ENCODE assay signal across 8 cellular contexts in genomic region chr17:43878260-43879082, GRCh38. TPM values are rescaled to one million over a fixed set of nuclear protein-coding genes. Genes with fewer than 3 reads are reported as not detected.
A peak's percentile ranks its signal among the peaks of the same experiment; 100 is the strongest.
DNase-seq lines count a peak whose midpoint lies in the region; ATAC-seq and TF ChIP-seq lines count a peak whose summit lies in the region.

No MANE protein-coding gene starts in this region.

- TF ChIP-seq RAD21 in Ishikawa (IDR thresholded peaks at IDR 0.05; ENCODE audit: low read depth) = peak; percentile 85

- no peaks in the 10 kb centered on the region for H3K9me3 ChIP-seq in ovary
- H3K9me3 ChIP-seq in tibial nerve = no peaks in the 10 kb centered on the region

- peak overlapping the region; percentile 19 to 36 for H3K27ac ChIP-seq in ovary
- no peak overlapping the region for H3K27ac ChIP-seq in tibial nerve

- 6 to 13% (median 8%) methylated on average over 7 to 12 of the region's 12 CpGs for WGBS in ovary, 3 donors
- WGBS in tibial nerve, 2 donors = 14 to 18% methylated on average over 12 of the region's 12 CpGs

- TF ChIP-seq EP300 in Ishikawa (IDR thresholded peaks at IDR 0.05; ENCODE audit: borderline replicate concordance) = no peak
- TF ChIP-seq EP300 in ovary (IDR thresholded peaks at IDR 0.05) = no peak
- TF ChIP-seq EP300 in tibial nerve (IDR thresholded peaks at IDR 0.05) = no peak

- intact Hi-C loops in activated naive CD4-positive, alpha-beta T cell treated with anti-CD3 and anti-CD28 coated beads for 36 hours (cut with micrococcal nuclease) = loop anchor here (1.0 to 2.0 kb wide), 2 partner anchors 66 to 117 kb away; no protein-coding TSS in a partner anchor
- intact Hi-C loops in ovary (cut with DNase I) = no loop called here

- in situ Hi-C loops in SK-MEL-5 (cut with HindIII; ENCODE audit: low pct_unique_long_range_greater_than_20kb, low sequenced_read_pairs) = no loop called here

- H3K27me3 ChIP-seq in ovary (no peaks in the 10 kb centered on the region), tibial nerve (no peaks in the 10 kb centered on the region)

- no peaks in the 10 kb centered on the region for H3K9me3 Mint-ChIP-seq in activated naive CD4-positive, alpha-beta T cell treated with anti-CD3 and anti-CD28 coated beads for 36 hours

- CTCF ChIA-PET in activated naive CD4-positive, alpha-beta T cell treated with anti-CD3 and anti-CD28 coated beads for 36 hours (lab: Charles Lee) = interaction anchor here (0.7 to 4.1 kb wide), 36 partner anchors 10 to 380 kb away, joined by 3 to 31 read pairs (median 4); partner anchors contain the start of gene MPP2

- peaks cover 2% of the 10 kb centered on the region for H3K4me1 ChIP-seq in ovary (ENCODE audit: insufficient read depth)
- no peaks in the 10 kb centered on the region for H3K4me1 ChIP-seq in tibial nerve

- no peak overlapping the region for H3K4me3 ChIP-seq in ovary
- no peak overlapping the region for H3K4me3 ChIP-seq in tibial nerve

- H3K27me3 Mint-ChIP-seq in activated naive CD4-positive, alpha-beta T cell treated with anti-CD3 and anti-CD28 coated beads for 36 hours (ENCODE audit: low read depth) = no peaks in the 10 kb centered on the region

- DNase-seq in ELR (ENCODE audit: low read depth) (peak; percentile 96), SK-MEL-5 (ENCODE audit: low read depth, low spot score) (peak; percentile 72), globus pallidus (ENCODE audit: low spot score) (peak; percentile 56), ovary (peak; percentile 69 to 90 (median 78)), tibial nerve (ENCODE audit: low spot score in 2 of 2) (peak; percentile 34 to 60)
- peak; percentile 75 for DNase-seq in activated naive CD4-positive, alpha-beta T cell treated with anti-CD3 and anti-CD28 coated beads for 36 hours

- TF ChIP-seq POLR2A in ovary (IDR thresholded peaks at IDR 0.05) (no peak), tibial nerve (IDR thresholded peaks at IDR 0.05) (no peak)

- no peak overlapping the region for H3K4me3 Mint-ChIP-seq in activated naive CD4-positive, alpha-beta T cell treated with anti-CD3 and anti-CD28 coated beads for 36 hours

- H3K27ac Mint-ChIP-seq in activated naive CD4-positive, alpha-beta T cell treated with anti-CD3 and anti-CD28 coated beads for 36 hours = no peak overlapping the region

- no peaks in the 10 kb centered on the region for H3K4me1 Mint-ChIP-seq in activated naive CD4-positive, alpha-beta T cell treated with anti-CD3 and anti-CD28 coated beads for 36 hours (ENCODE audit: low read depth)

- TF ChIP-seq CTCF in ovary (IDR thresholded peaks at IDR 0.05) = peak; percentile 81 to 92 (median 87)
- TF ChIP-seq CTCF in tibial nerve (IDR thresholded peaks at IDR 0.05) = peak; percentile 89 to 96 (median 90)

- no peak for ATAC-seq in GM18519 (IDR thresholded peaks at IDR 0.05; ENCODE audit: low FRiP score, unreplicated experiment)

- H3K36me3 ChIP-seq in ovary (no peaks in the 10 kb centered on the region), tibial nerve (peaks cover 0 to 21% (median 0%) of the 10 kb centered on the region in 3 donors)

- no peaks in the 10 kb centered on the region for H3K36me3 Mint-ChIP-seq in activated naive CD4-positive, alpha-beta T cell treated with anti-CD3 and anti-CD28 coated beads for 36 hours (ENCODE audit: low read depth)

TF ChIP-seq in Ishikawa, 13 proteins besides CTCF, POLR2A, EP300 and RAD21:
- peak; percentile 75 for TF ChIP-seq TEAD4 (IDR thresholded peaks at IDR 0.05)
- TF ChIP-seq YY1 (IDR thresholded peaks at IDR 0.05; ENCODE audit: low read depth) = no peak

RNA-seq across cellular contexts. Expression of gene MPP2, which starts 28.9 kb away (rescaled TPM):
- total RNA-seq in SK-MEL-5 (2014; rRNA removed; shearing (Covaris generic)) = 1.8 TPM in 2 replicates
- polyA plus RNA-seq in SK-MEL-5 (2015; cell fraction: cytosol; rRNA removed) = 7.8 and 8.5 TPM in 2 replicates
- polyA plus RNA-seq in SK-MEL-5 (2015; cell fraction: nucleus; rRNA removed) = 4.4 and 9.1 TPM in 2 replicates
- 1 to 10 TPM; 2.3 to 2.5 TPM for total RNA-seq in activated naive CD4-positive, alpha-beta T cell treated with anti-CD3 and anti-CD28 coated beads for 36 hours
- total RNA-seq in ovary = 1 to 10 TPM; 3.3 to 6.5 (median 5.6) TPM
- polyA plus RNA-seq in ovary = 1 to 10 TPM; 2.6 to 2.9 TPM
- 10 to 100 TPM in 2 of 4 donors, 1 to 10 TPM in 2; 4.2 to 22.9 (median 9.3) TPM for total RNA-seq in tibial nerve

RNA-seq across cellular contexts. Expression of gene CD300LG, which starts 31.5 kb away (rescaled TPM):
- total RNA-seq in SK-MEL-5 (2014; rRNA removed; shearing (Covaris generic)) = not detected in 2 replicates
- polyA plus RNA-seq in SK-MEL-5 (2015; cell fraction: cytosol; rRNA removed) = not detected in 2 replicates
- polyA plus RNA-seq in SK-MEL-5 (2015; cell fraction: nucleus; rRNA removed) = not detected in 2 replicates
- total RNA-seq in activated naive CD4-positive, alpha-beta T cell treated with anti-CD3 and anti-CD28 coated beads for 36 hours = not detected
- total RNA-seq in ovary (1 to 10 TPM in 5 of 7 donors, under 1 TPM in 2; 0.13 to 6.8 (median 1.2) TPM), tibial nerve (10 to 100 TPM in 1 of 4 donors, 1 to 10 TPM in 3; 4.0 to 12.9 (median 8.1) TPM)
- 1 to 10 TPM; 3.4 to 5.6 TPM for polyA plus RNA-seq in ovary

RNA-seq across cellular contexts. Expression of gene MPP3, which starts 45.5 kb away (rescaled TPM):
- 4.0 and 6.3 TPM in 2 replicates for total RNA-seq in SK-MEL-5 (2014; rRNA removed; shearing (Covaris generic))
- 2.3 and 6.1 TPM in 2 replicates for polyA plus RNA-seq in SK-MEL-5 (2015; cell fraction: cytosol; rRNA removed)
- polyA plus RNA-seq in SK-MEL-5 (2015; cell fraction: nucleus; rRNA removed) = 20.2 and 45.3 TPM in 2 replicates
- total RNA-seq in activated naive CD4-positive, alpha-beta T cell treated with anti-CD3 and anti-CD28 coated beads for 36 hours = under 1 TPM; 0.30 to 0.33 TPM
- total RNA-seq in ovary (10 to 100 TPM in 1 of 7 donors, 1 to 10 TPM in 6; 2.7 to 17.2 (median 4.4) TPM), tibial nerve (10 to 100 TPM; 19.2 to 31.5 (median 22.1) TPM)
- 1 to 10 TPM; 2.7 to 2.9 TPM for polyA plus RNA-seq in ovary

Comparison
In these comparisons a context has a peak if more than half of its experiments do, and no peak if none do; other contexts are left out.
1. H3K27ac ChIP-seq: peak in ovary (2 of 2); none in tibial nerve (0 of 4).
2. Peak in every context shown above with its lines, with median percentiles within 50 percentile points of each other: DNase-seq.